ENCODE assay signal across 1 cellular context in the genomic region with DNA sequence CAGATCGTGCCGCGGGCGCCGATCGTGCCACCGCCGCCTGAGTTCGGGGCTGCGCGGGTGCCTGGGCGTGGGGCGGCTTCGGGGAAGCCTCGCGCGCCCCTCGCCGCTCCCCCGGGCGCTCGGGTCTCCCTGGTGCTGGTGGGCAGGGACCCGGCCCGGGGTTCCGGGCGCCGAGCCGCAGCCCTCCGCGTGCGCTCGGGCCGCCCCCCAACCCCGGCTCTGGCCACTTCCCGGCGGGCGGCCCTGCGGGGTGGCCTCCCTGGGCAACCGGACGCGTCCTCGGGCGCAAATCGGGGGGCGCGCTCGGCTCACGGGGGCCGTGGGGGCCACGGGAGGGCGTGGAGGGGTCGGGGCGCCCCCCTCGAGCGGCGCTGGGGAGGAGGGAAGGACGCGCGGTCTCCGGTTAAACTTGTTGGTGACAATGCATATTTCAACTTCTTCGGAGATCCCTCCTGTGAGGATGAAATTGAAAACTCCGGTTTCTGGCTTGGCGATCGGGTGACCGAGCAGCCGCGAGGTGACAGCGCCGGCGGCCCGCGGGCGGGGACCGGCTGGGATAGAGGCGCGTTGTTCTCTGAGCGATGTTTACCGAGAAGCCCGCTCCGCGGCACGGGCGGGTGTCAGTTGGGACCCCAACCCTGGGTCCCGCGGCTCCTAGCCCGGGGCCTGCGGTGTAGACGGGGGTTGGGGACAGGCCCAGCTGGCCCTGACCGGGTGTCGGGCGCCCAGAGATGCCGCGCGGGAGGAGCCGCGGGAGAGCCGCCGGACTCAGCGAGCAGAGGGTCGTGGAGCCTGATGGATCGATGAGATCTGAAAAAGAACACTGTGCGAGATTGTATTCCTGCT.
A peak's percentile ranks its signal among the peaks of the same experiment; 100 is the strongest.
TF ChIP-seq lines count a peak whose summit lies in the region.

No MANE protein-coding gene starts in this region.

TF ChIP-seq in HepG2, 621 proteins besides CTCF, POLR2A, EP300 and RAD21 (continued from another document and continues in another):
- TF ChIP-seq RARA (CRISPR knock-in tag; IDR thresholded peaks at IDR 0.05), result no peak
- TF ChIP-seq ZNF136 (CRISPR knock-in tag; IDR thresholded peaks at IDR 0.05; ENCODE audit: low read depth), result no peak
- TF ChIP-seq ZFY (CRISPR knock-in tag; IDR thresholded peaks at IDR 0.05), result peak; percentile 41; the same call in 1 of the 2 replicates
- TF ChIP-seq SAFB2 (CRISPR knock-in tag; IDR thresholded peaks at IDR 0.05; ENCODE audit: borderline replicate concordance, low read depth), result no peak
- TF ChIP-seq GFI1 (CRISPR knock-in tag; IDR thresholded peaks at IDR 0.05; ENCODE audit: borderline replicate concordance), result no peak
- peak; percentile 55; the same call in 1 of the 2 replicates for TF ChIP-seq ZIK1 (CRISPR knock-in tag; IDR thresholded peaks at IDR 0.05; ENCODE audit: borderline replicate concordance, low read depth)
- no peak for TF ChIP-seq CCDC6 (CRISPR knock-in tag; IDR thresholded peaks at IDR 0.05)
- 0 out of 2 replicates have a peak, but pooled peaks have one; percentile 41 for TF ChIP-seq HES4 (CRISPR knock-in tag; IDR thresholded peaks at IDR 0.05; ENCODE audit: borderline replicate concordance)
- TF ChIP-seq KLF16 (CRISPR knock-in tag; IDR thresholded peaks at IDR 0.05), result no peak
- TF ChIP-seq ZEB1 (IDR thresholded peaks at IDR 0.05; ENCODE audit: insufficient replicate concordance, low read depth), result no peak
- TF ChIP-seq KDM4B (CRISPR knock-in tag; IDR thresholded peaks at IDR 0.05), result no peak
- TF ChIP-seq ZNF354B (CRISPR knock-in tag; IDR thresholded peaks at IDR 0.05), result no peak
- no peak for TF ChIP-seq ZNF792 (CRISPR knock-in tag; IDR thresholded peaks at IDR 0.05)
- TF ChIP-seq JUND (CRISPR knock-in tag; IDR thresholded peaks at IDR 0.05), result no peak
- TF ChIP-seq, protein P1, sequence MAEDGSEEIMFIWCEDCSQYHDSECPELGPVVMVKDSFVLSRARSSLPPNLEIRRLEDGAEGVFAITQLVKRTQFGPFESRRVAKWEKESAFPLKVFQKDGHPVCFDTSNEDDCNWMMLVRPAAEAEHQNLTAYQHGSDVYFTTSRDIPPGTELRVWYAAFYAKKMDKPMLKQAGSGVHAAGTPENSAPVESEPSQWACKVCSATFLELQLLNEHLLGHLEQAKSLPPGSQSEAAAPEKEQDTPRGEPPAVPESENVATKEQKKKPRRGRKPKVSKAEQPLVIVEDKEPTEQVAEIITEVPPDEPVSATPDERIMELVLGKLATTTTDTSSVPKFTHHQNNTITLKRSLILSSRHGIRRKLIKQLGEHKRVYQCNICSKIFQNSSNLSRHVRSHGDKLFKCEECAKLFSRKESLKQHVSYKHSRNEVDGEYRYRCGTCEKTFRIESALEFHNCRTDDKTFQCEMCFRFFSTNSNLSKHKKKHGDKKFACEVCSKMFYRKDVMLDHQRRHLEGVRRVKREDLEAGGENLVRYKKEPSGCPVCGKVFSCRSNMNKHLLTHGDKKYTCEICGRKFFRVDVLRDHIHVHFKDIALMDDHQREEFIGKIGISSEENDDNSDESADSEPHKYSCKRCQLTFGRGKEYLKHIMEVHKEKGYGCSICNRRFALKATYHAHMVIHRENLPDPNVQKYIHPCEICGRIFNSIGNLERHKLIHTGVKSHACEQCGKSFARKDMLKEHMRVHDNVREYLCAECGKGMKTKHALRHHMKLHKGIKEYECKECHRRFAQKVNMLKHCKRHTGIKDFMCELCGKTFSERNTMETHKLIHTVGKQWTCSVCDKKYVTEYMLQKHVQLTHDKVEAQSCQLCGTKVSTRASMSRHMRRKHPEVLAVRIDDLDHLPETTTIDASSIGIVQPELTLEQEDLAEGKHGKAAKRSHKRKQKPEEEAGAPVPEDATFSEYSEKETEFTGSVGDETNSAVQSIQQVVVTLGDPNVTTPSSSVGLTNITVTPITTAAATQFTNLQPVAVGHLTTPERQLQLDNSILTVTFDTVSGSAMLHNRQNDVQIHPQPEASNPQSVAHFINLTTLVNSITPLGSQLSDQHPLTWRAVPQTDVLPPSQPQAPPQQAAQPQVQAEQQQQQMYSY (CRISPR knock-in tag; IDR thresholded peaks at IDR 0.05), result no peak
- TF ChIP-seq SRY (CRISPR knock-in tag; IDR thresholded peaks at IDR 0.05), result no peak
- TF ChIP-seq, protein P2, sequence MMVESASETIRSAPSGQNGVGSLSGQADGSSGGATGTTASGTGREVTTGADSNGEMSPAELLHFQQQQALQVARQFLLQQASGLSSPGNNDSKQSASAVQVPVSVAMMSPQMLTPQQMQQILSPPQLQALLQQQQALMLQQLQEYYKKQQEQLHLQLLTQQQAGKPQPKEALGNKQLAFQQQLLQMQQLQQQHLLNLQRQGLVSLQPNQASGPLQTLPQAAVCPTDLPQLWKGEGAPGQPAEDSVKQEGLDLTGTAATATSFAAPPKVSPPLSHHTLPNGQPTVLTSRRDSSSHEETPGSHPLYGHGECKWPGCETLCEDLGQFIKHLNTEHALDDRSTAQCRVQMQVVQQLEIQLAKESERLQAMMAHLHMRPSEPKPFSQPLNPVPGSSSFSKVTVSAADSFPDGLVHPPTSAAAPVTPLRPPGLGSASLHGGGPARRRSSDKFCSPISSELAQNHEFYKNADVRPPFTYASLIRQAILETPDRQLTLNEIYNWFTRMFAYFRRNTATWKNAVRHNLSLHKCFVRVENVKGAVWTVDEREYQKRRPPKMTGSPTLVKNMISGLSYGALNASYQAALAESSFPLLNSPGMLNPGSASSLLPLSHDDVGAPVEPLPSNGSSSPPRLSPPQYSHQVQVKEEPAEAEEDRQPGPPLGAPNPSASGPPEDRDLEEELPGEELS (CRISPR knock-in tag; IDR thresholded peaks at IDR 0.05), result 0 out of 2 replicates have a peak, but pooled peaks have one; percentile 7
- TF ChIP-seq, protein P3, sequence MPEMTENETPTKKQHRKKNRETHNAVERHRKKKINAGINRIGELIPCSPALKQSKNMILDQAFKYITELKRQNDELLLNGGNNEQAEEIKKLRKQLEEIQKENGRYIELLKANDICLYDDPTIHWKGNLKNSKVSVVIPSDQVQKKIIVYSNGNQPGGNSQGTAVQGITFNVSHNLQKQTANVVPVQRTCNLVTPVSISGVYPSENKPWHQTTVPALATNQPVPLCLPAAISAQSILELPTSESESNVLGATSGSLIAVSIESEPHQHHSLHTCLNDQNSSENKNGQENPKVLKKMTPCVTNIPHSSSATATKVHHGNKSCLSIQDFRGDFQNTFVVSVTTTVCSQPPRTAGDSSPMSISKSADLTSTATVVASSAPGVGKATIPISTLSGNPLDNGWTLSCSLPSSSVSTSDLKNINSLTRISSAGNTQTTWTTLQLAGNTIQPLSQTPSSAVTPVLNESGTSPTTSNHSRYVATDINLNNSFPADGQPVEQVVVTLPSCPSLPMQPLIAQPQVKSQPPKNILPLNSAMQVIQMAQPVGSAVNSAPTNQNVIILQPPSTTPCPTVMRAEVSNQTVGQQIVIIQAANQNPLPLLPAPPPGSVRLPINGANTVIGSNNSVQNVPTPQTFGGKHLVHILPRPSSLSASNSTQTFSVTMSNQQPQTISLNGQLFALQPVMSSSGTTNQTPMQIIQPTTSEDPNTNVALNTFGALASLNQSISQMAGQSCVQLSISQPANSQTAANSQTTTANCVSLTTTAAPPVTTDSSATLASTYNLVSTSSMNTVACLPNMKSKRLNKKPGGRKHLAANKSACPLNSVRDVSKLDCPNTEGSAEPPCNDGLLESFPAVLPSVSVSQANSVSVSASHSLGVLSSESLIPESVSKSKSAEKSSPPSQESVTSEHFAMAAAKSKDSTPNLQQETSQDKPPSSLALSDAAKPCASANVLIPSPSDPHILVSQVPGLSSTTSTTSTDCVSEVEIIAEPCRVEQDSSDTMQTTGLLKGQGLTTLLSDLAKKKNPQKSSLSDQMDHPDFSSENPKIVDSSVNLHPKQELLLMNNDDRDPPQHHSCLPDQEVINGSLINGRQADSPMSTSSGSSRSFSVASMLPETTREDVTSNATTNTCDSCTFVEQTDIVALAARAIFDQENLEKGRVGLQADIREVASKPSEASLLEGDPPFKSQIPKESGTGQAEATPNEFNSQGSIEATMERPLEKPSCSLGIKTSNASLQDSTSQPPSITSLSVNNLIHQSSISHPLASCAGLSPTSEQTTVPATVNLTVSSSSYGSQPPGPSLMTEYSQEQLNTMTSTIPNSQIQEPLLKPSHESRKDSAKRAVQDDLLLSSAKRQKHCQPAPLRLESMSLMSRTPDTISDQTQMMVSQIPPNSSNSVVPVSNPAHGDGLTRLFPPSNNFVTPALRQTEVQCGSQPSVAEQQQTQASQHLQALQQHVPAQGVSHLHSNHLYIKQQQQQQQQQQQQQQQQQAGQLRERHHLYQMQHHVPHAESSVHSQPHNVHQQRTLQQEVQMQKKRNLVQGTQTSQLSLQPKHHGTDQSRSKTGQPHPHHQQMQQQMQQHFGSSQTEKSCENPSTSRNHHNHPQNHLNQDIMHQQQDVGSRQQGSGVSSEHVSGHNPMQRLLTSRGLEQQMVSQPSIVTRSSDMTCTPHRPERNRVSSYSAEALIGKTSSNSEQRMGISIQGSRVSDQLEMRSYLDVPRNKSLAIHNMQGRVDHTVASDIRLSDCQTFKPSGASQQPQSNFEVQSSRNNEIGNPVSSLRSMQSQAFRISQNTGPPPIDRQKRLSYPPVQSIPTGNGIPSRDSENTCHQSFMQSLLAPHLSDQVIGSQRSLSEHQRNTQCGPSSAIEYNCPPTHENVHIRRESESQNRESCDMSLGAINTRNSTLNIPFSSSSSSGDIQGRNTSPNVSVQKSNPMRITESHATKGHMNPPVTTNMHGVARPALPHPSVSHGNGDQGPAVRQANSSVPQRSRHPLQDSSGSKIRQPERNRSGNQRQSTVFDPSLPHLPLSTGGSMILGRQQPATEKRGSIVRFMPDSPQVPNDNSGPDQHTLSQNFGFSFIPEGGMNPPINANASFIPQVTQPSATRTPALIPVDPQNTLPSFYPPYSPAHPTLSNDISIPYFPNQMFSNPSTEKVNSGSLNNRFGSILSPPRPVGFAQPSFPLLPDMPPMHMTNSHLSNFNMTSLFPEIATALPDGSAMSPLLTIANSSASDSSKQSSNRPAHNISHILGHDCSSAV (CRISPR knock-in tag; IDR thresholded peaks at IDR 0.05; ENCODE audit: borderline replicate concordance), result no peak
- TF ChIP-seq CENPX (CRISPR knock-in tag; IDR thresholded peaks at IDR 0.05), result no peak
- TF ChIP-seq SETDB1 (CRISPR knock-in tag; IDR thresholded peaks at IDR 0.05; ENCODE audit: borderline replicate concordance), result no peak
- no peak for TF ChIP-seq ZNF552 (CRISPR knock-in tag; IDR thresholded peaks at IDR 0.05; ENCODE audit: borderline replicate concordance)
- no peak for TF ChIP-seq SMAD3 (CRISPR knock-in tag; IDR thresholded peaks at IDR 0.05)
- no peak for TF ChIP-seq SMYD3 (CRISPR knock-in tag; IDR thresholded peaks at IDR 0.05)
- 0 out of 2 replicates have a peak, but pooled peaks have one; percentile 15 for TF ChIP-seq STAG1 (CRISPR knock-in tag; IDR thresholded peaks at IDR 0.05)
- TF ChIP-seq, protein P4, sequence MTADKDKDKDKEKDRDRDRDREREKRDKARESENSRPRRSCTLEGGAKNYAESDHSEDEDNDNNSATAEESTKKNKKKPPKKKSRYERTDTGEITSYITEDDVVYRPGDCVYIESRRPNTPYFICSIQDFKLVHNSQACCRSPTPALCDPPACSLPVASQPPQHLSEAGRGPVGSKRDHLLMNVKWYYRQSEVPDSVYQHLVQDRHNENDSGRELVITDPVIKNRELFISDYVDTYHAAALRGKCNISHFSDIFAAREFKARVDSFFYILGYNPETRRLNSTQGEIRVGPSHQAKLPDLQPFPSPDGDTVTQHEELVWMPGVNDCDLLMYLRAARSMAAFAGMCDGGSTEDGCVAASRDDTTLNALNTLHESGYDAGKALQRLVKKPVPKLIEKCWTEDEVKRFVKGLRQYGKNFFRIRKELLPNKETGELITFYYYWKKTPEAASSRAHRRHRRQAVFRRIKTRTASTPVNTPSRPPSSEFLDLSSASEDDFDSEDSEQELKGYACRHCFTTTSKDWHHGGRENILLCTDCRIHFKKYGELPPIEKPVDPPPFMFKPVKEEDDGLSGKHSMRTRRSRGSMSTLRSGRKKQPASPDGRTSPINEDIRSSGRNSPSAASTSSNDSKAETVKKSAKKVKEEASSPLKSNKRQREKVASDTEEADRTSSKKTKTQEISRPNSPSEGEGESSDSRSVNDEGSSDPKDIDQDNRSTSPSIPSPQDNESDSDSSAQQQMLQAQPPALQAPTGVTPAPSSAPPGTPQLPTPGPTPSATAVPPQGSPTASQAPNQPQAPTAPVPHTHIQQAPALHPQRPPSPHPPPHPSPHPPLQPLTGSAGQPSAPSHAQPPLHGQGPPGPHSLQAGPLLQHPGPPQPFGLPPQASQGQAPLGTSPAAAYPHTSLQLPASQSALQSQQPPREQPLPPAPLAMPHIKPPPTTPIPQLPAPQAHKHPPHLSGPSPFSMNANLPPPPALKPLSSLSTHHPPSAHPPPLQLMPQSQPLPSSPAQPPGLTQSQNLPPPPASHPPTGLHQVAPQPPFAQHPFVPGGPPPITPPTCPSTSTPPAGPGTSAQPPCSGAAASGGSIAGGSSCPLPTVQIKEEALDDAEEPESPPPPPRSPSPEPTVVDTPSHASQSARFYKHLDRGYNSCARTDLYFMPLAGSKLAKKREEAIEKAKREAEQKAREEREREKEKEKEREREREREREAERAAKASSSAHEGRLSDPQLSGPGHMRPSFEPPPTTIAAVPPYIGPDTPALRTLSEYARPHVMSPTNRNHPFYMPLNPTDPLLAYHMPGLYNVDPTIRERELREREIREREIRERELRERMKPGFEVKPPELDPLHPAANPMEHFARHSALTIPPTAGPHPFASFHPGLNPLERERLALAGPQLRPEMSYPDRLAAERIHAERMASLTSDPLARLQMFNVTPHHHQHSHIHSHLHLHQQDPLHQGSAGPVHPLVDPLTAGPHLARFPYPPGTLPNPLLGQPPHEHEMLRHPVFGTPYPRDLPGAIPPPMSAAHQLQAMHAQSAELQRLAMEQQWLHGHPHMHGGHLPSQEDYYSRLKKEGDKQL (CRISPR knock-in tag; IDR thresholded peaks at IDR 0.05; ENCODE audit: low read depth), result no peak
- TF ChIP-seq, protein P5, sequence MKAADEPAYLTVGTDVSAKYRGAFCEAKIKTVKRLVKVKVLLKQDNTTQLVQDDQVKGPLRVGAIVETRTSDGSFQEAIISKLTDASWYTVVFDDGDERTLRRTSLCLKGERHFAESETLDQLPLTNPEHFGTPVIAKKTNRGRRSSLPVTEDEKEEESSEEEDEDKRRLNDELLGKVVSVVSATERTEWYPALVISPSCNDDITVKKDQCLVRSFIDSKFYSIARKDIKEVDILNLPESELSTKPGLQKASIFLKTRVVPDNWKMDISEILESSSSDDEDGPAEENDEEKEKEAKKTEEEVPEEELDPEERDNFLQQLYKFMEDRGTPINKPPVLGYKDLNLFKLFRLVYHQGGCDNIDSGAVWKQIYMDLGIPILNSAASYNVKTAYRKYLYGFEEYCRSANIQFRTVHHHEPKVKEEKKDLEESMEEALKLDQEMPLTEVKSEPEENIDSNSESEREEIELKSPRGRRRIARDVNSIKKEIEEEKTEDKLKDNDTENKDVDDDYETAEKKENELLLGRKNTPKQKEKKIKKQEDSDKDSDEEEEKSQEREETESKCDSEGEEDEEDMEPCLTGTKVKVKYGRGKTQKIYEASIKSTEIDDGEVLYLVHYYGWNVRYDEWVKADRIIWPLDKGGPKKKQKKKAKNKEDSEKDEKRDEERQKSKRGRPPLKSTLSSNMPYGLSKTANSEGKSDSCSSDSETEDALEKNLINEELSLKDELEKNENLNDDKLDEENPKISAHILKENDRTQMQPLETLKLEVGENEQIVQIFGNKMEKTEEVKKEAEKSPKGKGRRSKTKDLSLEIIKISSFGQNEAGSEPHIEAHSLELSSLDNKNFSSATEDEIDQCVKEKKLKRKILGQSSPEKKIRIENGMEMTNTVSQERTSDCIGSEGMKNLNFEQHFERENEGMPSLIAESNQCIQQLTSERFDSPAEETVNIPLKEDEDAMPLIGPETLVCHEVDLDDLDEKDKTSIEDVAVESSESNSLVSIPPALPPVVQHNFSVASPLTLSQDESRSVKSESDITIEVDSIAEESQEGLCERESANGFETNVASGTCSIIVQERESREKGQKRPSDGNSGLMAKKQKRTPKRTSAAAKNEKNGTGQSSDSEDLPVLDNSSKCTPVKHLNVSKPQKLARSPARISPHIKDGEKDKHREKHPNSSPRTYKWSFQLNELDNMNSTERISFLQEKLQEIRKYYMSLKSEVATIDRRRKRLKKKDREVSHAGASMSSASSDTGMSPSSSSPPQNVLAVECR (CRISPR knock-in tag; IDR thresholded peaks at IDR 0.05; ENCODE audit: borderline replicate concordance), result peak; percentile 62; the same call in 1 of the 2 replicates
- TF ChIP-seq ZNF205 (CRISPR knock-in tag; IDR thresholded peaks at IDR 0.05), result peak; percentile 55; the same call in 1 of the 2 replicates
- TF ChIP-seq ZNF335 (CRISPR knock-in tag; IDR thresholded peaks at IDR 0.05), result no peak
